25 cellular contexts compared by ENCODE assay signal in genomic region chr3:160365872-160366522, GRCh38. TPM values are rescaled to one million over a fixed set of nuclear protein-coding genes. Genes with fewer than 3 reads are reported as not detected.
A peak's percentile ranks its signal among the peaks of the same experiment; 100 is the strongest.
DNase-seq lines count a peak whose midpoint lies in the region; ATAC-seq, FAIRE-seq and TF ChIP-seq lines count a peak whose summit lies in the region.
"Had no signal": no experiment of that assay in that cellular context is flagged by ENCODE, and none has a peak within 500 bp of the region (broad histone marks: within the 10 kb centered on the region; RNA-seq: fewer than 3 reads in every experiment).

No MANE protein-coding gene starts in this region.

- BruUV-seq in K562 (replicated peaks; lab: Mats Ljungman, UMichigan) (no TSS peak), HepG2 (replicated peaks; lab: Mats Ljungman, UMichigan) (no TSS peak)

- H2AFZ ChIP-seq in K562 (ENCODE audit: low read depth, low read length), result no peak overlapping the region
- H2AFZ ChIP-seq in HepG2 (ENCODE audit: low read length), result no peak overlapping the region

- CTCF ChIA-PET in K562 (lab: Yijun Ruan, JAX; ENCODE audit: low intra/inter-chr PET ratio), result no interaction called here
- CTCF ChIA-PET in HepG2 (lab: Yijun Ruan, JAX; ENCODE audit: low intra/inter-chr PET ratio, low total read pairs), result no interaction called here

- POLR2A ChIA-PET in K562 (lab: Yijun Ruan, JAX) (no interaction called here), HepG2 (lab: Yijun Ruan, JAX) (no interaction called here)

- H3K27ac ChIP-seq in K562 (ENCODE audit: extremely low read depth, low read depth, low read length), result no peak overlapping the region
- no peak overlapping the region for H3K27ac ChIP-seq in HepG2 (ENCODE audit: extremely low read length, insufficient read depth, low read length)
- no peak overlapping the region for H3K27ac ChIP-seq in upper lobe of right lung
- no peak overlapping the region for H3K27ac ChIP-seq in brain microvascular endothelial cell
- H3K27ac ChIP-seq: 22Rv1; BLaER1 treated with 17β-estradiol and CSF1 and Interleukin-3, amounts not matched to agents 10 nM and 100 nM had no signal

- no peak overlapping the region for H3K4me3 ChIP-seq in K562
- H3K4me3 ChIP-seq in HepG2 (replicated peaks in 1 of 3; ENCODE audit: insufficient read depth in 1 of 3, low read depth in 2 of 3, low read length in 3 of 3), result no peak overlapping the region
- H3K4me3 ChIP-seq in upper lobe of right lung, result no peak overlapping the region
- H3K4me3 ChIP-seq in brain microvascular endothelial cell (ENCODE audit: low read depth, low read length), result no peak overlapping the region
- H3K4me3 ChIP-seq: BLaER1 treated with 17β-estradiol and CSF1 and Interleukin-3, amounts not matched to agents 10 nM and 100 nM; GM12878 had no signal

- TF ChIP-seq CTCF in K562 (IDR thresholded peaks at IDR 0.05 in 2 of 3, conservative IDR thresholded peaks at IDR 0.05 in 1 of 3; ENCODE audit: insufficient read depth in 2 of 3, low read depth in 1 of 3, low read length in 3 of 3), result no peak
- no peak for TF ChIP-seq CTCF in HepG2 (CRISPR knock-in tag; IDR thresholded peaks at IDR 0.05)
- no peak for TF ChIP-seq CTCF in upper lobe of right lung (IDR thresholded peaks at IDR 0.05)
- no peak for TF ChIP-seq CTCF in brain microvascular endothelial cell (IDR thresholded peaks at IDR 0.05; ENCODE audit: low read depth, low read length, missing control alignments)

- no peak for FAIRE-seq in K562 (lab: Jason Lieb, UNC)
- FAIRE-seq in HepG2 (lab: Jason Lieb, UNC), result no peak
- FAIRE-seq: A204.1, GM12878, H1 had no signal

- TF ChIP-seq POLR2A in K562 (conservative IDR thresholded peaks at IDR 0.05), result no peak
- TF ChIP-seq POLR2A in HepG2 (IDR thresholded peaks at IDR 0.05; ENCODE audit: insufficient read depth in 1 of 2, low read depth in 2 of 2, low read length in 2 of 2), result no peak

- H3K4me1 ChIP-seq in K562 (replicated peaks in 1 of 2; ENCODE audit: control insufficient read depth in 2 of 2, insufficient read depth in 2 of 2, low read length in 2 of 2), result no peaks in the 10 kb centered on the region
- H3K4me1 ChIP-seq in HepG2 (ENCODE audit: insufficient read depth, low read length), result 0 out of 2 replicates have a peak, but pooled peaks cover 7% of the 10 kb centered on the region
- H3K4me1 ChIP-seq in upper lobe of right lung, result no peaks in the 10 kb centered on the region
- H3K4me1 ChIP-seq: BE2C had no signal

- TF ChIP-seq EP300 in K562 (IDR thresholded peaks at IDR 0.05; ENCODE audit: low read length) (no peak), HepG2 (IDR thresholded peaks at IDR 0.05; ENCODE audit: low read depth in 2 of 2, low read length in 2 of 2) (no peak), HepG2 (CRISPR knock-in tag; IDR thresholded peaks at IDR 0.05; ENCODE audit: borderline replicate concordance) (no peak)

- H3K9me3 ChIP-seq in K562 (replicated peaks; ENCODE audit: control insufficient read depth, insufficient read depth, low read depth, low read length), result no peaks in the 10 kb centered on the region
- H3K9me3 ChIP-seq in HepG2 (ENCODE audit: low read length), result no peaks in the 10 kb centered on the region
- no peaks in the 10 kb centered on the region for H3K9me3 ChIP-seq in upper lobe of right lung
- H3K9me3 ChIP-seq: BE2C; BLaER1 treated with 17β-estradiol and CSF1 and Interleukin-3, amounts not matched to agents 10 nM and 100 nM had no signal

- in situ Hi-C loops in K562 (cut with MboI), result no loop called here
- in situ Hi-C loops in HepG2 (cut with HindIII; ENCODE audit: extremely low pct_ligation_motif_present, low pct_unique_long_range_greater_than_20kb), result no loop called here
- in situ Hi-C loops in brain microvascular endothelial cell (cut with HindIII; ENCODE audit: low pct_ligation_motif_present, low sequenced_read_pairs), result no loop called here

- ATAC-seq in K562, result no peak
- no peak for ATAC-seq in HepG2
- peak; percentile 31 for ATAC-seq in upper lobe of right lung
- ATAC-seq: GM12878 had no signal

- H3K9ac ChIP-seq in K562 (ENCODE audit: insufficient read depth in 1 of 2, low read depth in 2 of 2, low read length in 2 of 2) (no peak overlapping the region), HepG2 (ENCODE audit: insufficient read depth, low read depth, low read length) (no peak overlapping the region)
- H3K9ac ChIP-seq: BLaER1 treated with 17β-estradiol and CSF1 and Interleukin-3, amounts not matched to agents 10 nM and 100 nM had no signal

- no peak for TF ChIP-seq RAD21 in K562 (CRISPR knock-in tag; conservative IDR thresholded peaks at IDR 0.05 in 1 of 2, IDR thresholded peaks at IDR 0.05 in 1 of 2)
- TF ChIP-seq RAD21 in HepG2 (CRISPR knock-in tag; IDR thresholded peaks at IDR 0.05), result no peak

- H3K27me3 ChIP-seq in K562 (ENCODE audit: control insufficient read depth in 2 of 2, insufficient read depth in 2 of 2, low read length in 2 of 2) (no peaks in the 10 kb centered on the region), HepG2 (ENCODE audit: control insufficient read depth in 1 of 2, insufficient read depth in 2 of 2, low read length in 2 of 2) (no peaks in the 10 kb centered on the region), upper lobe of right lung (no peaks in the 10 kb centered on the region), brain microvascular endothelial cell (replicated peaks) (no peaks in the 10 kb centered on the region)
- H3K27me3 ChIP-seq: BE2C; BLaER1 treated with 17β-estradiol and CSF1 and Interleukin-3, amounts not matched to agents 10 nM and 100 nM had no signal

- no peaks in the 10 kb centered on the region for H4K20me1 ChIP-seq in K562 (replicated peaks; ENCODE audit: control insufficient read depth, insufficient read depth, low read length)
- H4K20me1 ChIP-seq in HepG2 (ENCODE audit: insufficient read depth, low read length), result no peaks in the 10 kb centered on the region
- H4K20me1 ChIP-seq: BLaER1 treated with 17β-estradiol and CSF1 and Interleukin-3, amounts not matched to agents 10 nM and 100 nM had no signal

- DNase-seq in DMS53 (lab: John Stamatoyannopoulos, UW) (peak; percentile 27), DMS53 treated with DMSO at 0.1 percent for 48 hours (lab: John Stamatoyannopoulos, UW; ENCODE audit: unreplicated experiment) (no peak), K562 (ENCODE audit: extremely low read depth in 1 of 4, low spot score in 3 of 4) (no peak), HepG2 (ENCODE audit: low spot score) (no peak), upper lobe of right lung (no peak), NCI-H2196 treated with DMSO at 0.1 percent for 48 hours (lab: John Stamatoyannopoulos, UW; ENCODE audit: unreplicated experiment) (no peak), brain microvascular endothelial cell (no peak)
- no peak for DNase-seq in activated CD8-positive, alpha-beta memory T cell treated with anti-CD3 and anti-CD28 coated beads for 24 hours
- DNase-seq: ACHN; AML-193; BE2C; Calu3; CD4-positive, alpha-beta T cell; CD8-positive, alpha-beta memory T cell; COR-L47; DMS79; EL; GDM1; H7; HCEC 1CT had no signal

- intact Hi-C loops in K562 (cut with micrococcal nuclease) (no loop called here), HepG2 (cut with micrococcal nuclease; ENCODE audit: unreplicated experiment) (no loop called here), upper lobe of right lung (cut with DNase I) (no loop called here)

- H3K9me1 ChIP-seq in K562 (ENCODE audit: control insufficient read depth, insufficient read depth, low read length), result no peaks in the 10 kb centered on the region

- WGBS in K562 (ENCODE audit: insufficient coverage, low coverage, missing lambda C conversion rate), result 55% methylated on average over 1 of the region's 1 CpG
- 89% methylated on average over 1 of the region's 1 CpG for WGBS in HepG2 (ENCODE audit: low lambda C conversion rate)

- no peaks in the 10 kb centered on the region for H3K36me3 ChIP-seq in K562 (ENCODE audit: control insufficient read depth, insufficient read depth, low read length)
- H3K36me3 ChIP-seq in HepG2 (replicated peaks in 1 of 2; ENCODE audit: control insufficient read depth in 1 of 2, insufficient read depth in 2 of 2, low read length in 2 of 2), result no peaks in the 10 kb centered on the region
- no peaks in the 10 kb centered on the region for H3K36me3 ChIP-seq in upper lobe of right lung
- no peaks in the 10 kb centered on the region for H3K36me3 ChIP-seq in brain microvascular endothelial cell (replicated peaks)
- H3K36me3 ChIP-seq: BE2C had no signal

- H3K4me2 ChIP-seq in K562 (ENCODE audit: insufficient read depth, low read length), result no peak overlapping the region
- H3K4me2 ChIP-seq in HepG2 (ENCODE audit: low read depth, low read length), result no peak overlapping the region
- H3K4me2 ChIP-seq: BLaER1 treated with 17β-estradiol and CSF1 and Interleukin-3, amounts not matched to agents 10 nM and 100 nM had no signal

- H3K79me2 ChIP-seq in K562 (ENCODE audit: control insufficient read depth, insufficient read depth, low read length) (no peaks in the 10 kb centered on the region), HepG2 (ENCODE audit: insufficient read depth, low read length) (no peaks in the 10 kb centered on the region)

RNA-seq across cellular contexts. Expression of gene IFT80, which starts 33.0 kb away (rescaled TPM):
- total RNA-seq in K562 (2011; cell fraction: chromatin; rRNA removed; ENCODE audit: low replicate concordance), result 18.4 and 50.8 TPM in 2 replicates
- total RNA-seq in K562 (2011; cell fraction: nucleolus; rRNA removed), result 3.5 and 8.6 TPM in 2 replicates
- 11.1 and 17.0 TPM in 2 replicates for total RNA-seq in K562 (2011; cell fraction: nucleoplasm; rRNA removed)
- 7.5 and 9.5 TPM in 2 replicates for total RNA-seq in K562 (2014; rRNA removed)
- 18.7 and 22.0 TPM in 2 replicates for total RNA-seq in K562 (2014; rRNA removed; fragmentation: Illumina TruSeq; extraction: Trizol)
- 17.0 and 17.6 TPM in 2 replicates for total RNA-seq in K562 (2015; rRNA removed; fragmentation: Illumina TruSeq; extraction: Trizol)
- total RNA-seq in K562 (2021), result 13.2 and 13.4 TPM in 2 replicates
- 13.1 and 20.9 TPM in 2 replicates for polyA plus RNA-seq in K562 (2011; rRNA removed)
- 1.6 and 3.7 TPM in 2 replicates for polyA plus RNA-seq in K562 (2011; cell fraction: cytosol; rRNA removed)
- polyA plus RNA-seq in K562 (2011; cell fraction: nucleus; rRNA removed), result 16.0 and 16.4 TPM in 2 replicates
- 18.4 and 20.6 TPM in 2 replicates for polyA plus RNA-seq in K562 (2012)
- 13.6 and 16.4 TPM in 2 replicates for polyA plus RNA-seq in K562 (2014; fragmentation: Illumina TruSeq; extraction: Trizol)
- polyA plus RNA-seq in K562 (2014; fragmentation: Nextera tagmentation; extraction: Ambion mirVana), result 1 to 10 TPM; 6.7 to 7.2 TPM
- 14.3 and 21.1 TPM in 2 replicates for polyA plus RNA-seq in K562 (2014; rRNA removed)
- polyA minus RNA-seq in K562 (2011; rRNA and poly(A)+ RNA removed), result 12.7 and 17.3 TPM in 2 replicates
- polyA minus RNA-seq in K562 (2011; cell fraction: cytosol; rRNA and poly(A)+ RNA removed), result 2.5 and 5.2 TPM in 2 replicates
- polyA minus RNA-seq in K562 (2011; cell fraction: nucleus; rRNA and poly(A)+ RNA removed), result 12.5 and 22.4 TPM in 2 replicates
- total RNA-seq in HepG2 (2016; rRNA removed; fragmentation: Illumina TruSeq; extraction: Trizol), result 15.7 and 21.4 TPM in 2 replicates
- 13.2 and 13.4 TPM in 2 replicates for total RNA-seq in HepG2 (2016; cell fraction: cytosol; rRNA removed; fragmentation: Illumina TruSeq; extraction: Trizol; ENCODE audit: low read depth)
- total RNA-seq in HepG2 (2016; cell fraction: insoluble cytoplasmic fraction; rRNA removed; fragmentation: Illumina TruSeq; extraction: Trizol), result 18.4 and 19.8 TPM in 2 replicates
- total RNA-seq in HepG2 (2016; cell fraction: membrane; rRNA removed; fragmentation: Illumina TruSeq; extraction: Trizol), result 11.8 and 13.7 TPM in 2 replicates
- total RNA-seq in HepG2 (2016; cell fraction: nucleus; rRNA removed; fragmentation: Illumina TruSeq; extraction: Trizol), result 23.1 and 27.3 TPM in 2 replicates
- 8.6 and 11.4 TPM in 2 replicates for polyA plus RNA-seq in HepG2 (2011; rRNA removed)
- polyA plus RNA-seq in HepG2 (2011; cell fraction: cytosol; rRNA removed), result 2.1 and 3.8 TPM in 2 replicates
- polyA plus RNA-seq in HepG2 (2011; cell fraction: nucleus; rRNA removed), result 14.1 and 16.0 TPM in 2 replicates
- 9.9 and 12.0 TPM in 2 replicates for polyA plus RNA-seq in HepG2 (2012)
- polyA plus RNA-seq in HepG2 (2016; cell fraction: cytosol; fragmentation: Illumina TruSeq; extraction: Trizol; ENCODE audit: low read depth), result 0.86 and 0.87 TPM in 2 replicates
- 11.9 and 14.1 TPM in 2 replicates for polyA plus RNA-seq in HepG2 (2016; cell fraction: insoluble cytoplasmic fraction; fragmentation: Illumina TruSeq; extraction: Trizol; ENCODE audit: low read depth)
- 3.3 and 3.9 TPM in 2 replicates for polyA plus RNA-seq in HepG2 (2016; cell fraction: membrane; fragmentation: Illumina TruSeq; extraction: Trizol; ENCODE audit: low read depth)
- 45.6 and 47.5 TPM in 2 replicates for polyA plus RNA-seq in HepG2 (2016; cell fraction: nucleus; fragmentation: Illumina TruSeq; extraction: Trizol; ENCODE audit: insufficient read depth, low read depth)
- polyA minus RNA-seq in HepG2 (2011; rRNA and poly(A)+ RNA removed; ENCODE audit: low replicate concordance), result 3.5 and 7.7 TPM in 2 replicates
- 11.2 and 11.4 TPM in 2 replicates for polyA minus RNA-seq in HepG2 (2011; cell fraction: cytosol; rRNA and poly(A)+ RNA removed)
- polyA minus RNA-seq in HepG2 (2011; cell fraction: nucleus; rRNA and poly(A)+ RNA removed), result 32.2 and 33.3 TPM in 2 replicates
- total RNA-seq in upper lobe of right lung, result 37.1 TPM

RNA-seq across cellular contexts. Expression of gene SMC4, which starts 33.5 kb away (rescaled TPM):
- total RNA-seq in K562 (2011; cell fraction: chromatin; rRNA removed; ENCODE audit: low replicate concordance), result 157 and 734 TPM in 2 replicates
- total RNA-seq in K562 (2011; cell fraction: nucleolus; rRNA removed), result 85.2 and 108 TPM in 2 replicates
- 165 and 177 TPM in 2 replicates for total RNA-seq in K562 (2011; cell fraction: nucleoplasm; rRNA removed)
- total RNA-seq in K562 (2014; rRNA removed) (145 and 201 TPM in 2 replicates), K562 (2014; rRNA removed; fragmentation: Illumina TruSeq; extraction: Trizol) (271 and 309 TPM in 2 replicates), K562 (2015; rRNA removed; fragmentation: Illumina TruSeq; extraction: Trizol) (270 and 326 TPM in 2 replicates), K562 (2021) (162 and 176 TPM in 2 replicates), HepG2 (2016; rRNA removed; fragmentation: Illumina TruSeq; extraction: Trizol) (74.3 and 95.5 TPM in 2 replicates), upper lobe of right lung (46.8 TPM)
- polyA plus RNA-seq in K562 (2011; rRNA removed) (98.2 and 136 TPM in 2 replicates), K562 (2014; fragmentation: Illumina TruSeq; extraction: Trizol) (233 and 347 TPM in 2 replicates), K562 (2014; fragmentation: Nextera tagmentation; extraction: Ambion mirVana) (100 to 1,000 TPM in 1 of 2 experiments, 10 to 100 TPM in 1; 87.9 to 105 TPM), K562 (2014; rRNA removed) (185 and 198 TPM in 2 replicates), HepG2 (2011; rRNA removed) (11.3 and 19.2 TPM in 2 replicates)
- polyA plus RNA-seq in K562 (2011; cell fraction: cytosol; rRNA removed), result 45.7 and 51.3 TPM in 2 replicates
- 207 and 208 TPM in 2 replicates for polyA plus RNA-seq in K562 (2011; cell fraction: nucleus; rRNA removed)
- polyA plus RNA-seq in K562 (2012), result 125 and 136 TPM in 2 replicates
- 113 and 150 TPM in 2 replicates for polyA minus RNA-seq in K562 (2011; rRNA and poly(A)+ RNA removed)
- polyA minus RNA-seq in K562 (2011; cell fraction: cytosol; rRNA and poly(A)+ RNA removed), result 38.2 and 42.8 TPM in 2 replicates
- polyA minus RNA-seq in K562 (2011; cell fraction: nucleus; rRNA and poly(A)+ RNA removed), result 168 and 288 TPM in 2 replicates
- 17.3 and 21.1 TPM in 2 replicates for total RNA-seq in HepG2 (2016; cell fraction: cytosol; rRNA removed; fragmentation: Illumina TruSeq; extraction: Trizol; ENCODE audit: low read depth)
- total RNA-seq in HepG2 (2016; cell fraction: insoluble cytoplasmic fraction; rRNA removed; fragmentation: Illumina TruSeq; extraction: Trizol), result 73.4 and 93.4 TPM in 2 replicates
- 21.8 and 22.6 TPM in 2 replicates for total RNA-seq in HepG2 (2016; cell fraction: membrane; rRNA removed; fragmentation: Illumina TruSeq; extraction: Trizol)
- total RNA-seq in HepG2 (2016; cell fraction: nucleus; rRNA removed; fragmentation: Illumina TruSeq; extraction: Trizol), result 146 and 159 TPM in 2 replicates
- polyA plus RNA-seq in HepG2 (2011; cell fraction: cytosol; rRNA removed), result 7.0 and 7.5 TPM in 2 replicates
- polyA plus RNA-seq in HepG2 (2011; cell fraction: nucleus; rRNA removed), result 40.4 and 51.2 TPM in 2 replicates
- 24.6 and 42.3 TPM in 2 replicates for polyA plus RNA-seq in HepG2 (2012)
- 2.4 and 3.2 TPM in 2 replicates for polyA plus RNA-seq in HepG2 (2016; cell fraction: cytosol; fragmentation: Illumina TruSeq; extraction: Trizol; ENCODE audit: low read depth)
- polyA plus RNA-seq in HepG2 (2016; cell fraction: insoluble cytoplasmic fraction; fragmentation: Illumina TruSeq; extraction: Trizol; ENCODE audit: low read depth), result 86.5 and 87.7 TPM in 2 replicates
- polyA plus RNA-seq in HepG2 (2016; cell fraction: membrane; fragmentation: Illumina TruSeq; extraction: Trizol; ENCODE audit: low read depth), result 7.4 and 11.1 TPM in 2 replicates
- 234 and 235 TPM in 2 replicates for polyA plus RNA-seq in HepG2 (2016; cell fraction: nucleus; fragmentation: Illumina TruSeq; extraction: Trizol; ENCODE audit: insufficient read depth, low read depth)
- polyA minus RNA-seq in HepG2 (2011; rRNA and poly(A)+ RNA removed; ENCODE audit: low replicate concordance), result 13.1 and 61.1 TPM in 2 replicates
- 8.1 and 11.8 TPM in 2 replicates for polyA minus RNA-seq in HepG2 (2011; cell fraction: cytosol; rRNA and poly(A)+ RNA removed)
- 124 and 194 TPM in 2 replicates for polyA minus RNA-seq in HepG2 (2011; cell fraction: nucleus; rRNA and poly(A)+ RNA removed)
